In genomic region chr11:1573847-1574255, GRCh38 we compare ENCODE assay signal across 9 cellular contexts. TPM values are rescaled to one million over a fixed set of nuclear protein-coding genes. Genes with fewer than 3 reads are reported as not detected.
DNase-seq lines count a peak whose midpoint lies in the region; ATAC-seq and TF ChIP-seq lines count a peak whose summit lies in the region.
"Had no signal": no experiment of that assay in that cellular context is flagged by ENCODE, and none has a peak within 500 bp of the region (broad histone marks: within the 10 kb centered on the region; RNA-seq: fewer than 3 reads in every experiment).

No MANE protein-coding gene starts in this region.

- no TSS peak for BruUV-seq in MCF 10A (replicated peaks; lab: Mats Ljungman, UMichigan)

- peaks cover 13% of the 10 kb centered on the region for H3K4me1 Mint-ChIP-seq in MCF 10A (ENCODE audit: insufficient read depth, unreplicated experiment)
- no peaks in the 10 kb centered on the region for H3K4me1 Mint-ChIP-seq in HFFc6 (ENCODE audit: low read depth)

- H3K79me2 ChIP-seq in KMS-11 (ENCODE audit: insufficient read depth, low read depth) = no peaks in the 10 kb centered on the region

- H3K36me3 ChIP-seq in BLaER1 (no peaks in the 10 kb centered on the region), KMS-11 (ENCODE audit: insufficient read depth) (no peaks in the 10 kb centered on the region), muscle layer of colon (ENCODE audit: insufficient read depth, low read length) (no peaks in the 10 kb centered on the region), SJCRH30 (no peaks in the 10 kb centered on the region)

- ATAC-seq in GM21390 (IDR thresholded peaks at IDR 0.05; ENCODE audit: unreplicated experiment) = no peak

- H3K4me3 Mint-ChIP-seq in MCF 10A (ENCODE audit: unreplicated experiment) (peak overlapping the region; percentile 42), HFFc6 (no peak overlapping the region)

- H3K9me3 ChIP-seq in BLaER1 = peaks cover 14% of the 10 kb centered on the region
- no peaks in the 10 kb centered on the region for H3K9me3 ChIP-seq in muscle layer of colon (ENCODE audit: low read length)
- H3K9me3 ChIP-seq in SJCRH30 (replicated peaks) = no peaks in the 10 kb centered on the region

- intact Hi-C loops in MCF 10A (cut with micrococcal nuclease) = loop anchor here (1.0 kb wide), 2 partner anchors 15 to 28 kb away; no protein-coding TSS in a partner anchor

- peaks cover 11% of the 10 kb centered on the region for H3K36me3 Mint-ChIP-seq in MCF 10A (ENCODE audit: insufficient read depth, unreplicated experiment)
- H3K36me3 Mint-ChIP-seq in HFFc6 (ENCODE audit: low read depth) = peaks cover 7% of the 10 kb centered on the region

- H3K4me3 ChIP-seq in BLaER1 = peak overlapping the region; percentile 71
- no peak overlapping the region for H3K4me3 ChIP-seq in KMS-11 (IDR thresholded peaks at IDR 0.05; ENCODE audit: insufficient read depth, low read depth, low read length)
- H3K4me3 ChIP-seq in muscle layer of colon (ENCODE audit: low read depth in 1 of 2, low read length in 2 of 2) = no peak overlapping the region
- H3K4me3 ChIP-seq in SJCRH30 = no peak overlapping the region

- H2AFZ ChIP-seq in KMS-11 (ENCODE audit: low read depth) = peak overlapping the region; percentile 73

- peak overlapping the region; percentile 95 for H3K4me2 ChIP-seq in BLaER1
- H3K4me2 ChIP-seq in KMS-11 = peak overlapping the region; percentile 74

- no peak overlapping the region for H3K9ac ChIP-seq in BLaER1
- no peak overlapping the region for H3K9ac ChIP-seq in KMS-11
- peak overlapping the region; percentile 21 for H3K9ac ChIP-seq in muscle layer of colon (ENCODE audit: low read length)

- CTCF ChIA-PET in MCF 10A (lab: Yijun Ruan, JAX) = interaction anchor here (0.5 to 2.9 kb wide), 15 partner anchors 8 to 1125 kb away, joined by 3 to 94 read pairs (median 8); no protein-coding TSS in a partner anchor

- TF ChIP-seq CTCF in KMS-11 (conservative IDR thresholded peaks at IDR 0.05; ENCODE audit: low read depth, low read length) (no peak), MCF 10A (IDR thresholded peaks at IDR 0.05; ENCODE audit: unreplicated experiment) (no peak), HFFc6 (IDR thresholded peaks at IDR 0.05) (no peak)

- no peak overlapping the region for H3K27ac Mint-ChIP-seq in MCF 10A (ENCODE audit: low read depth, unreplicated experiment)
- no peak overlapping the region for H3K27ac Mint-ChIP-seq in HFFc6

- H4K20me1 ChIP-seq in BLaER1 (peaks cover 49% of the 10 kb centered on the region), KMS-11 (ENCODE audit: insufficient read depth) (no peaks in the 10 kb centered on the region)

- H3K9me3 Mint-ChIP-seq in MCF 10A (ENCODE audit: unreplicated experiment) = peaks cover 10% of the 10 kb centered on the region
- H3K9me3 Mint-ChIP-seq in HFFc6 = peaks cover 9% of the 10 kb centered on the region

- DNase-seq in MCF 10A (ENCODE audit: unreplicated experiment) (no peak), HFFc6 (no peak), activated gamma-delta T cell (lab: John Stamatoyannopoulos, UW) (no peak), SJCRH30 (no peak)

- H3K27me3 Mint-ChIP-seq in MCF 10A (ENCODE audit: insufficient read depth, unreplicated experiment) = no peaks in the 10 kb centered on the region
- H3K27me3 Mint-ChIP-seq in HFFc6 (ENCODE audit: insufficient read depth) = peaks cover 15% of the 10 kb centered on the region

- no peak overlapping the region for H3K27ac ChIP-seq in BLaER1
- H3K27ac ChIP-seq in KMS-11 = no peak overlapping the region
- H3K27ac ChIP-seq in muscle layer of colon (ENCODE audit: low read depth, low read length) = peak overlapping the region; percentile 1
- no peak overlapping the region for H3K27ac ChIP-seq in SJCRH30

- H3K4me1 ChIP-seq in BLaER1 (peaks cover 37% of the 10 kb centered on the region), KMS-11 (ENCODE audit: low read depth, poor library complexity, severe bottlenecking) (no peaks in the 10 kb centered on the region), muscle layer of colon (ENCODE audit: insufficient read depth, low read length) (peaks cover 21% of the 10 kb centered on the region), SJCRH30 (no peaks in the 10 kb centered on the region; the same call in 1 of the 2 replicates)

- POLR2A ChIA-PET in MCF 10A (lab: Yijun Ruan, JAX) = interaction anchor here (0.5 to 2.6 kb wide), 5 partner anchors 14 to 56 kb away, joined by 3 to 16 read pairs (median 3); no protein-coding TSS in a partner anchor

- H3K27me3 ChIP-seq in BLaER1 (peaks cover 90% of the 10 kb centered on the region), KMS-11 (ENCODE audit: insufficient read depth, low read depth) (peaks cover 62% of the 10 kb centered on the region), muscle layer of colon (ENCODE audit: control insufficient read depth in 1 of 2, insufficient read depth in 2 of 2, low read length in 2 of 2) (no peaks in the 10 kb centered on the region), SJCRH30 (peaks cover 17% of the 10 kb centered on the region)

RNA-seq across cellular contexts. Expression of gene DUSP8, which starts 1.8 kb away (rescaled TPM):
- 10.4 and 17.6 TPM in 2 replicates for total RNA-seq in MCF 10A (2022)
- 1 to 10 TPM in 3 of 6 experiments, under 1 TPM in 3; 0.38 to 1.6 (median 0.81) TPM for total RNA-seq in HFFc6 (2021; fragmentation: NEBNext Ultra II Directional; extraction: Animal tissue kit (Norgen Biotek cat#: 25700))
- 0.71 and 0.83 TPM in 2 replicates for total RNA-seq in SJCRH30 (2014; rRNA removed; shearing (Covaris generic))

RNA-seq across cellular contexts. Expression of gene KRTAP5-1, which starts 11.2 kb away (rescaled TPM):
- total RNA-seq in MCF 10A (2022) = not detected in 2 replicates
- not detected for total RNA-seq in HFFc6 (2021; fragmentation: NEBNext Ultra II Directional; extraction: Animal tissue kit (Norgen Biotek cat#: 25700))
- total RNA-seq in SJCRH30 (2014; rRNA removed; shearing (Covaris generic)) = not detected in 2 replicates
- total RNA-seq: activated CD8-positive, alpha-beta memory T cell treated with anti-CD3 and anti-CD28 coated beads for 36 hours had no signal

RNA-seq across cellular contexts. Expression of gene KRTAP5-2, which starts 24.2 kb away (rescaled TPM):
- not detected in 2 replicates for total RNA-seq in MCF 10A (2022)
- not detected for total RNA-seq in HFFc6 (2021; fragmentation: NEBNext Ultra II Directional; extraction: Animal tissue kit (Norgen Biotek cat#: 25700))
- total RNA-seq in SJCRH30 (2014; rRNA removed; shearing (Covaris generic)) = not detected in 2 replicates
- total RNA-seq: activated CD8-positive, alpha-beta memory T cell treated with anti-CD3 and anti-CD28 coated beads for 36 hours had no signal

RNA-seq across cellular contexts. Expression of gene KRTAP5-3, which starts 34.4 kb away (rescaled TPM):
- total RNA-seq in MCF 10A (2022) = not detected in 2 replicates
- not detected for total RNA-seq in HFFc6 (2021; fragmentation: NEBNext Ultra II Directional; extraction: Animal tissue kit (Norgen Biotek cat#: 25700))
- not detected in 2 replicates for total RNA-seq in SJCRH30 (2014; rRNA removed; shearing (Covaris generic))
- total RNA-seq: activated CD8-positive, alpha-beta memory T cell treated with anti-CD3 and anti-CD28 coated beads for 36 hours had no signal

RNA-seq across cellular contexts. Expression of gene KRTAP5-4, which starts 48.1 kb away (rescaled TPM):
- total RNA-seq in MCF 10A (2022) = not detected in 2 replicates
- total RNA-seq in HFFc6 (2021; fragmentation: NEBNext Ultra II Directional; extraction: Animal tissue kit (Norgen Biotek cat#: 25700)) = not detected
- not detected in 2 replicates for total RNA-seq in SJCRH30 (2014; rRNA removed; shearing (Covaris generic))
- total RNA-seq: activated CD8-positive, alpha-beta memory T cell treated with anti-CD3 and anti-CD28 coated beads for 36 hours had no signal
